ENCODE assay signal across 25 cellular contexts in the genomic region with DNA sequence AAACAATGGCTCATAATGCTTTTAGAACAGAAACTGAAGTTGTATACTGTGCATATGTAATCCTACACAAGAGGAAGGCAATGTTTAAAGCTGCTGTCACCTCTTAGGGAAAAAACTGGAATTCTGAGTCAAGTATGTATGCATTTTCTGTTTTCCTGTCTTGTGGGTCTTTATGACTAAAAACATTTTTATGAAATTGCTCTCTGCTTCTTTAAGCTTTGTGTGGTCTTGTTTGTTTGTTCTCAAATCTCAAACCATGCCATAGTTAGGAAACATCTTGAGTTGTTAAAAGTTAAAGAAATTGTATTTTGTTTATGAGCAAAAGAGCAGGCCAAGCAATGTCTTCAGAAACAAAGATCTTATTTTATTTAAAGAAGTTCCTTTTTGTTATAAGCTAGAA.
"Had no signal": no experiment of that assay in that cellular context is flagged by ENCODE, and none has a peak within 500 bp of the region (broad histone marks: within the 10 kb centered on the region; RNA-seq: fewer than 3 reads in every experiment).

No MANE protein-coding gene starts in this region.

- H3K36me3 Mint-ChIP-seq: activated CD4-positive, alpha-beta memory T cell treated with anti-CD3 and anti-CD28 coated beads for 36 hours; activated naive CD8-positive, alpha-beta T cell treated with anti-CD3 and anti-CD28 coated beads, Interleukin-2, amount 10 ng/mL, durations not matched to agents 7 days and 5 days; naive B cell; type B pancreatic cell had no signal

- H2AFZ ChIP-seq: parathyroid adenoma had no signal

- ATAC-seq: left cardiac atrium, left ventricle myocardium superior had no signal

- H3K79me2 ChIP-seq: parathyroid adenoma had no signal

- H3K9ac ChIP-seq: parathyroid adenoma had no signal

- FAIRE-seq: endometrium, frontal cortex, islet of Langerhans had no signal

- H3K4me1 ChIP-seq: parathyroid adenoma, right atrium auricular region, spleen, uterus had no signal

- H3K27ac Mint-ChIP-seq: activated CD4-positive, alpha-beta memory T cell treated with anti-CD3 and anti-CD28 coated beads for 36 hours; activated CD4-positive, alpha-beta T cell treated with anti-CD3 and anti-CD28 coated beads, Interleukin-2, amount 10 ng/mL, durations not matched to agents 24 days and 14 days; activated naive CD4-positive, alpha-beta T cell treated with anti-CD3 and anti-CD28 coated beads for 36 hours; activated naive CD8-positive, alpha-beta T cell treated with anti-CD3 and anti-CD28 coated beads, Interleukin-2, amount 10 ng/mL, durations not matched to agents 7 days and 5 days; activated T-helper 1 cell treated with anti-CD3 and anti-CD28 coated beads, Interleukin-12 subunit alpha, Interleukin-12 subunit beta, Interleukin-2, Interleukin-4 antibody, amounts not matched to agents 30 ng/mL and 10 ng/mL and 1 ng/mL, durations not matched to agents 14 hours and 24 hours and 36 hours; naive B cell; type B pancreatic cell had no signal

- H3K4me3 Mint-ChIP-seq: activated CD4-positive, alpha-beta memory T cell treated with anti-CD3 and anti-CD28 coated beads for 36 hours; activated CD4-positive, alpha-beta T cell treated with anti-CD3 and anti-CD28 coated beads, Interleukin-2, amount 10 ng/mL, durations not matched to agents 24 days and 14 days; activated naive CD4-positive, alpha-beta T cell treated with anti-CD3 and anti-CD28 coated beads for 36 hours; activated naive CD8-positive, alpha-beta T cell treated with anti-CD3 and anti-CD28 coated beads, Interleukin-2, amount 10 ng/mL, durations not matched to agents 7 days and 5 days; activated T-helper 1 cell treated with anti-CD3 and anti-CD28 coated beads, Interleukin-12 subunit alpha, Interleukin-12 subunit beta, Interleukin-2, Interleukin-4 antibody, amounts not matched to agents 30 ng/mL and 10 ng/mL and 1 ng/mL, durations not matched to agents 14 hours and 24 hours and 36 hours; naive B cell; type B pancreatic cell had no signal

- H3K27me3 ChIP-seq: spleen, uterus had no signal

- H3K27ac ChIP-seq: parathyroid adenoma, right atrium auricular region, spleen, thoracic aorta, uterus had no signal

- H3K4me1 Mint-ChIP-seq: activated CD4-positive, alpha-beta T cell treated with anti-CD3 and anti-CD28 coated beads, Interleukin-2, amount 10 ng/mL, durations not matched to agents 24 days and 14 days; naive B cell had no signal

- H3K27me3 Mint-ChIP-seq: activated CD4-positive, alpha-beta memory T cell treated with anti-CD3 and anti-CD28 coated beads for 36 hours; activated CD4-positive, alpha-beta T cell treated with anti-CD3 and anti-CD28 coated beads, Interleukin-2, amount 10 ng/mL, durations not matched to agents 24 days and 14 days; type B pancreatic cell had no signal

- DNase-seq: activated CD4-positive, alpha-beta memory T cell treated with anti-CD3 and anti-CD28 coated beads for 36 hours; activated CD4-positive, alpha-beta T cell treated with anti-CD3 and anti-CD28 coated beads, Interleukin-2, amount 10 ng/mL, durations not matched to agents 24 days and 14 days; activated CD4-positive, CD25-positive, alpha-beta regulatory T cell treated with anti-CD3 and anti-CD28 coated beads, Interleukin-2, amount 50 U/mL, for 72 hours; activated CD8-positive, alpha-beta memory T cell treated with anti-CD3 and anti-CD28 coated beads, Interleukin-2, amount 50 U/mL, for 4 hours; activated effector memory CD4-positive, alpha-beta T cell treated with anti-CD3 and anti-CD28 coated beads, Interleukin-2, amount 50 U/mL, for 16 hours; activated naive CD4-positive, alpha-beta T cell treated with anti-CD3 and anti-CD28 coated beads for 36 hours; activated naive CD8-positive, alpha-beta T cell treated with anti-CD3 and anti-CD28 coated beads, Interleukin-2, amount 10 ng/mL, durations not matched to agents 7 days and 5 days; activated T-cell treated with anti-CD3 and anti-CD28 coated beads, Interleukin-2, amount 50 U/mL, for 1 hour; central memory CD4-positive, alpha-beta T cell; effector CD4-positive, alpha-beta T cell; left cardiac atrium; left ventricle myocardium superior; naive B cell; spleen; stimulated activated naive CD4-positive, alpha-beta T cell treated with Interleukin-2 at 50 U/mL for 16 hours; T-helper 2 cell; uterus had no signal

- H3K9me3 ChIP-seq: right atrium auricular region, spleen, thoracic aorta, uterus had no signal

- H3K36me3 ChIP-seq: right atrium auricular region, spleen, thoracic aorta, uterus had no signal

- H3K9me3 Mint-ChIP-seq: activated CD4-positive, alpha-beta memory T cell treated with anti-CD3 and anti-CD28 coated beads for 36 hours; activated CD4-positive, alpha-beta T cell treated with anti-CD3 and anti-CD28 coated beads, Interleukin-2, amount 10 ng/mL, durations not matched to agents 24 days and 14 days; activated naive CD4-positive, alpha-beta T cell treated with anti-CD3 and anti-CD28 coated beads for 36 hours; activated naive CD8-positive, alpha-beta T cell treated with anti-CD3 and anti-CD28 coated beads, Interleukin-2, amount 10 ng/mL, durations not matched to agents 7 days and 5 days; activated T-helper 1 cell treated with anti-CD3 and anti-CD28 coated beads, Interleukin-12 subunit alpha, Interleukin-12 subunit beta, Interleukin-2, Interleukin-4 antibody, amounts not matched to agents 30 ng/mL and 10 ng/mL and 1 ng/mL, durations not matched to agents 14 hours and 24 hours and 36 hours; type B pancreatic cell had no signal

- H3K4me3 ChIP-seq: right atrium auricular region, spleen, thoracic aorta, uterus had no signal
